ENCODE assay signal across 1 cellular context in the genomic region with DNA sequence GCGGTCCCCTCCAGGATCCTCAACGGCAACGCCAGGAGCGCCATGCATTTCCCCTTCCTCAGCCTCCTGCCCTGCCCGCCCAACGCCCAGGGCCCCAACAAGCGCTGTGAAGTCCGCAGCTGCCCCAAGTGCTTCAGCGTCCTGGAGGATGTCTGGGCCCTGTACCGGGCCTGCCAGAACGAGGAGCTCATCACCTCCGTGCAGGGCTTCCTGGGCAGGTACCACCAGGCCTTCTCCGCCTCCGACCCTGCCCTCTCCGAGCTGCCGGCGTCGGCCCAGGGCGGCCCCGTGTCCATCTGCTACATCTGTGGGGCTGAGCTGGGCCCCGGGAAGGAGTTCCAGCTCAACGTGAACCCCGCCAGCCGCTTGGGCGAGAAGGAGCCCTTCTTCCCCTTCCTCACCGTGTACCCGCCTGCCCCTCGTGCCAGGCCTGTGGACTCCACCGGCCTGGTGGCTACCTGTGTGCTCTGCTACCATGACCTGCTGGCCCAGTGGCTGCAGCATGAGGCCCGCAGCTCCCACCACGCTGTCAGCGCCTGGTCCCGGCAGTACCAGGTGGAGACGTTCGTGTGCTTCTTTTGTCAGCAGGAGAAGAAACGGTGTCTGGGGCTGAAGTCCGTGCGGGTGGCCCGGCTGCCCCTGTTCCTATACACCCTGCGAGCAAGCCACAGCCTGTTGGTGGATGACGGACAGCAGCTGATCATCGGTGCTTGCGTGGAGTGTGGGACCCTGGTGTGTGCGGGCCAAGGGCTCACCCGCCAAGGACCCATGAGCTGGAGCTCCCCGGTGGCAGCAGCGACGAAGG.
TF ChIP-seq lines count a peak whose summit lies in the region.

No MANE protein-coding gene starts in this region.

TF ChIP-seq in K562, 482 proteins besides CTCF, POLR2A, EP300 and RAD21 (continues in another document):
- TF ChIP-seq MCM5 (IDR thresholded peaks at IDR 0.05; ENCODE audit: low read depth) (no peak), SRSF3 (IDR thresholded peaks at IDR 0.05; ENCODE audit: insufficient read depth, low read length) (no peak), BCL6 (CRISPR knock-in tag; IDR thresholded peaks at IDR 0.05) (no peak), ZNF277 (CRISPR knock-in tag; IDR thresholded peaks at IDR 0.05; ENCODE audit: borderline replicate concordance) (no peak), BACH1 (tag; IDR thresholded peaks at IDR 0.05) (no peak), SAFB2 (IDR thresholded peaks at IDR 0.05; ENCODE audit: borderline replicate concordance, low read depth, low read length, severe bottlenecking) (no peak), ZNF584 (CRISPR knock-in tag; IDR thresholded peaks at IDR 0.05; ENCODE audit: low read depth) (no peak), ZNF449 (CRISPR knock-in tag; IDR thresholded peaks at IDR 0.05) (no peak)
- TF ChIP-seq, protein P1, sequence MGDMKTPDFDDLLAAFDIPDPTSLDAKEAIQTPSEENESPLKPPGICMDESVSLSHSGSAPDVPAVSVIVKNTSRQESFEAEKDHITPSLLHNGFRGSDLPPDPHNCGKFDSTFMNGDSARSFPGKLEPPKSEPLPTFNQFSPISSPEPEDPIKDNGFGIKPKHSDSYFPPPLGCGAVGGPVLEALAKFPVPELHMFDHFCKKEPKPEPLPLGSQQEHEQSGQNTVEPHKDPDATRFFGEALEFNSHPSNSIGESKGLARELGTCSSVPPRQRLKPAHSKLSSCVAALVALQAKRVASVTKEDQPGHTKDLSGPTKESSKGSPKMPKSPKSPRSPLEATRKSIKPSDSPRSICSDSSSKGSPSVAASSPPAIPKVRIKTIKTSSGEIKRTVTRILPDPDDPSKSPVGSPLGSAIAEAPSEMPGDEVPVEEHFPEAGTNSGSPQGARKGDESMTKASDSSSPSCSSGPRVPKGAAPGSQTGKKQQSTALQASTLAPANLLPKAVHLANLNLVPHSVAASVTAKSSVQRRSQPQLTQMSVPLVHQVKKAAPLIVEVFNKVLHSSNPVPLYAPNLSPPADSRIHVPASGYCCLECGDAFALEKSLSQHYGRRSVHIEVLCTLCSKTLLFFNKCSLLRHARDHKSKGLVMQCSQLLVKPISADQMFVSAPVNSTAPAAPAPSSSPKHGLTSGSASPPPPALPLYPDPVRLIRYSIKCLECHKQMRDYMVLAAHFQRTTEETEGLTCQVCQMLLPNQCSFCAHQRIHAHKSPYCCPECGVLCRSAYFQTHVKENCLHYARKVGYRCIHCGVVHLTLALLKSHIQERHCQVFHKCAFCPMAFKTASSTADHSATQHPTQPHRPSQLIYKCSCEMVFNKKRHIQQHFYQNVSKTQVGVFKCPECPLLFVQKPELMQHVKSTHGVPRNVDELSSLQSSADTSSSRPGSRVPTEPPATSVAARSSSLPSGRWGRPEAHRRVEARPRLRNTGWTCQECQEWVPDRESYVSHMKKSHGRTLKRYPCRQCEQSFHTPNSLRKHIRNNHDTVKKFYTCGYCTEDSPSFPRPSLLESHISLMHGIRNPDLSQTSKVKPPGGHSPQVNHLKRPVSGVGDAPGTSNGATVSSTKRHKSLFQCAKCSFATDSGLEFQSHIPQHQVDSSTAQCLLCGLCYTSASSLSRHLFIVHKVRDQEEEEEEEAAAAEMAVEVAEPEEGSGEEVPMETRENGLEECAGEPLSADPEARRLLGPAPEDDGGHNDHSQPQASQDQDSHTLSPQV (IDR thresholded peaks at IDR 0.05) = peak; percentile 55
- TF ChIP-seq, protein P2, sequence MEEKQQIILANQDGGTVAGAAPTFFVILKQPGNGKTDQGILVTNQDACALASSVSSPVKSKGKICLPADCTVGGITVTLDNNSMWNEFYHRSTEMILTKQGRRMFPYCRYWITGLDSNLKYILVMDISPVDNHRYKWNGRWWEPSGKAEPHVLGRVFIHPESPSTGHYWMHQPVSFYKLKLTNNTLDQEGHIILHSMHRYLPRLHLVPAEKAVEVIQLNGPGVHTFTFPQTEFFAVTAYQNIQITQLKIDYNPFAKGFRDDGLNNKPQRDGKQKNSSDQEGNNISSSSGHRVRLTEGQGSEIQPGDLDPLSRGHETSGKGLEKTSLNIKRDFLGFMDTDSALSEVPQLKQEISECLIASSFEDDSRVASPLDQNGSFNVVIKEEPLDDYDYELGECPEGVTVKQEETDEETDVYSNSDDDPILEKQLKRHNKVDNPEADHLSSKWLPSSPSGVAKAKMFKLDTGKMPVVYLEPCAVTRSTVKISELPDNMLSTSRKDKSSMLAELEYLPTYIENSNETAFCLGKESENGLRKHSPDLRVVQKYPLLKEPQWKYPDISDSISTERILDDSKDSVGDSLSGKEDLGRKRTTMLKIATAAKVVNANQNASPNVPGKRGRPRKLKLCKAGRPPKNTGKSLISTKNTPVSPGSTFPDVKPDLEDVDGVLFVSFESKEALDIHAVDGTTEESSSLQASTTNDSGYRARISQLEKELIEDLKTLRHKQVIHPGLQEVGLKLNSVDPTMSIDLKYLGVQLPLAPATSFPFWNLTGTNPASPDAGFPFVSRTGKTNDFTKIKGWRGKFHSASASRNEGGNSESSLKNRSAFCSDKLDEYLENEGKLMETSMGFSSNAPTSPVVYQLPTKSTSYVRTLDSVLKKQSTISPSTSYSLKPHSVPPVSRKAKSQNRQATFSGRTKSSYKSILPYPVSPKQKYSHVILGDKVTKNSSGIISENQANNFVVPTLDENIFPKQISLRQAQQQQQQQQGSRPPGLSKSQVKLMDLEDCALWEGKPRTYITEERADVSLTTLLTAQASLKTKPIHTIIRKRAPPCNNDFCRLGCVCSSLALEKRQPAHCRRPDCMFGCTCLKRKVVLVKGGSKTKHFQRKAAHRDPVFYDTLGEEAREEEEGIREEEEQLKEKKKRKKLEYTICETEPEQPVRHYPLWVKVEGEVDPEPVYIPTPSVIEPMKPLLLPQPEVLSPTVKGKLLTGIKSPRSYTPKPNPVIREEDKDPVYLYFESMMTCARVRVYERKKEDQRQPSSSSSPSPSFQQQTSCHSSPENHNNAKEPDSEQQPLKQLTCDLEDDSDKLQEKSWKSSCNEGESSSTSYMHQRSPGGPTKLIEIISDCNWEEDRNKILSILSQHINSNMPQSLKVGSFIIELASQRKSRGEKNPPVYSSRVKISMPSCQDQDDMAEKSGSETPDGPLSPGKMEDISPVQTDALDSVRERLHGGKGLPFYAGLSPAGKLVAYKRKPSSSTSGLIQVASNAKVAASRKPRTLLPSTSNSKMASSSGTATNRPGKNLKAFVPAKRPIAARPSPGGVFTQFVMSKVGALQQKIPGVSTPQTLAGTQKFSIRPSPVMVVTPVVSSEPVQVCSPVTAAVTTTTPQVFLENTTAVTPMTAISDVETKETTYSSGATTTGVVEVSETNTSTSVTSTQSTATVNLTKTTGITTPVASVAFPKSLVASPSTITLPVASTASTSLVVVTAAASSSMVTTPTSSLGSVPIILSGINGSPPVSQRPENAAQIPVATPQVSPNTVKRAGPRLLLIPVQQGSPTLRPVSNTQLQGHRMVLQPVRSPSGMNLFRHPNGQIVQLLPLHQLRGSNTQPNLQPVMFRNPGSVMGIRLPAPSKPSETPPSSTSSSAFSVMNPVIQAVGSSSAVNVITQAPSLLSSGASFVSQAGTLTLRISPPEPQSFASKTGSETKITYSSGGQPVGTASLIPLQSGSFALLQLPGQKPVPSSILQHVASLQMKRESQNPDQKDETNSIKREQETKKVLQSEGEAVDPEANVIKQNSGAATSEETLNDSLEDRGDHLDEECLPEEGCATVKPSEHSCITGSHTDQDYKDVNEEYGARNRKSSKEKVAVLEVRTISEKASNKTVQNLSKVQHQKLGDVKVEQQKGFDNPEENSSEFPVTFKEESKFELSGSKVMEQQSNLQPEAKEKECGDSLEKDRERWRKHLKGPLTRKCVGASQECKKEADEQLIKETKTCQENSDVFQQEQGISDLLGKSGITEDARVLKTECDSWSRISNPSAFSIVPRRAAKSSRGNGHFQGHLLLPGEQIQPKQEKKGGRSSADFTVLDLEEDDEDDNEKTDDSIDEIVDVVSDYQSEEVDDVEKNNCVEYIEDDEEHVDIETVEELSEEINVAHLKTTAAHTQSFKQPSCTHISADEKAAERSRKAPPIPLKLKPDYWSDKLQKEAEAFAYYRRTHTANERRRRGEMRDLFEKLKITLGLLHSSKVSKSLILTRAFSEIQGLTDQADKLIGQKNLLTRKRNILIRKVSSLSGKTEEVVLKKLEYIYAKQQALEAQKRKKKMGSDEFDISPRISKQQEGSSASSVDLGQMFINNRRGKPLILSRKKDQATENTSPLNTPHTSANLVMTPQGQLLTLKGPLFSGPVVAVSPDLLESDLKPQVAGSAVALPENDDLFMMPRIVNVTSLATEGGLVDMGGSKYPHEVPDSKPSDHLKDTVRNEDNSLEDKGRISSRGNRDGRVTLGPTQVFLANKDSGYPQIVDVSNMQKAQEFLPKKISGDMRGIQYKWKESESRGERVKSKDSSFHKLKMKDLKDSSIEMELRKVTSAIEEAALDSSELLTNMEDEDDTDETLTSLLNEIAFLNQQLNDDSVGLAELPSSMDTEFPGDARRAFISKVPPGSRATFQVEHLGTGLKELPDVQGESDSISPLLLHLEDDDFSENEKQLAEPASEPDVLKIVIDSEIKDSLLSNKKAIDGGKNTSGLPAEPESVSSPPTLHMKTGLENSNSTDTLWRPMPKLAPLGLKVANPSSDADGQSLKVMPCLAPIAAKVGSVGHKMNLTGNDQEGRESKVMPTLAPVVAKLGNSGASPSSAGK (IDR thresholded peaks at IDR 0.05) = peak; percentile 47
- TF ChIP-seq, protein P3, sequence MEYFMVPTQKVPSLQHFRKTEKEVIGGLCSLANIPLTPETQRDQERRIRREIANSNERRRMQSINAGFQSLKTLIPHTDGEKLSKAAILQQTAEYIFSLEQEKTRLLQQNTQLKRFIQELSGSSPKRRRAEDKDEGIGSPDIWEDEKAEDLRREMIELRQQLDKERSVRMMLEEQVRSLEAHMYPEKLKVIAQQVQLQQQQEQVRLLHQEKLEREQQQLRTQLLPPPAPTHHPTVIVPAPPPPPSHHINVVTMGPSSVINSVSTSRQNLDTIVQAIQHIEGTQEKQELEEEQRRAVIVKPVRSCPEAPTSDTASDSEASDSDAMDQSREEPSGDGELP (CRISPR knock-in tag; IDR thresholded peaks at IDR 0.05; ENCODE audit: borderline replicate concordance) = peak; percentile 45; the same call in 1 of the 2 replicates
- TF ChIP-seq, protein P4, sequence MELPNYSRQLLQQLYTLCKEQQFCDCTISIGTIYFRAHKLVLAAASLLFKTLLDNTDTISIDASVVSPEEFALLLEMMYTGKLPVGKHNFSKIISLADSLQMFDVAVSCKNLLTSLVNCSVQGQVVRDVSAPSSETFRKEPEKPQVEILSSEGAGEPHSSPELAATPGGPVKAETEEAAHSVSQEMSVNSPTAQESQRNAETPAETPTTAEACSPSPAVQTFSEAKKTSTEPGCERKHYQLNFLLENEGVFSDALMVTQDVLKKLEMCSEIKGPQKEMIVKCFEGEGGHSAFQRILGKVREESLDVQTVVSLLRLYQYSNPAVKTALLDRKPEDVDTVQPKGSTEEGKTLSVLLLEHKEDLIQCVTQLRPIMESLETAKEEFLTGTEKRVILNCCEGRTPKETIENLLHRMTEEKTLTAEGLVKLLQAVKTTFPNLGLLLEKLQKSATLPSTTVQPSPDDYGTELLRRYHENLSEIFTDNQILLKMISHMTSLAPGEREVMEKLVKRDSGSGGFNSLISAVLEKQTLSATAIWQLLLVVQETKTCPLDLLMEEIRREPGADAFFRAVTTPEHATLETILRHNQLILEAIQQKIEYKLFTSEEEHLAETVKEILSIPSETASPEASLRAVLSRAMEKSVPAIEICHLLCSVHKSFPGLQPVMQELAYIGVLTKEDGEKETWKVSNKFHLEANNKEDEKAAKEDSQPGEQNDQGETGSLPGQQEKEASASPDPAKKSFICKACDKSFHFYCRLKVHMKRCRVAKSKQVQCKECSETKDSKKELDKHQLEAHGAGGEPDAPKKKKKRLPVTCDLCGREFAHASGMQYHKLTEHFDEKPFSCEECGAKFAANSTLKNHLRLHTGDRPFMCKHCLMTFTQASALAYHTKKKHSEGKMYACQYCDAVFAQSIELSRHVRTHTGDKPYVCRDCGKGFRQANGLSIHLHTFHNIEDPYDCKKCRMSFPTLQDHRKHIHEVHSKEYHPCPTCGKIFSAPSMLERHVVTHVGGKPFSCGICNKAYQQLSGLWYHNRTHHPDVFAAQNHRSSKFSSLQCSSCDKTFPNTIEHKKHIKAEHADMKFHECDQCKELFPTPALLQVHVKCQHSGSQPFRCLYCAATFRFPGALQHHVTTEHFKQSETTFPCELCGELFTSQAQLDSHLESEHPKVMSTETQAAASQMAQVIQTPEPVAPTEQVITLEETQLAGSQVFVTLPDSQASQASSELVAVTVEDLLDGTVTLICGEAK (IDR thresholded peaks at IDR 0.05) = 0 out of 2 replicates have a peak, but pooled peaks have one; percentile 14
- TF ChIP-seq, protein P4 (CRISPR knock-in tag; IDR thresholded peaks at IDR 0.05) = no peak
